16 cellular contexts compared by ENCODE assay signal in the genomic region with DNA sequence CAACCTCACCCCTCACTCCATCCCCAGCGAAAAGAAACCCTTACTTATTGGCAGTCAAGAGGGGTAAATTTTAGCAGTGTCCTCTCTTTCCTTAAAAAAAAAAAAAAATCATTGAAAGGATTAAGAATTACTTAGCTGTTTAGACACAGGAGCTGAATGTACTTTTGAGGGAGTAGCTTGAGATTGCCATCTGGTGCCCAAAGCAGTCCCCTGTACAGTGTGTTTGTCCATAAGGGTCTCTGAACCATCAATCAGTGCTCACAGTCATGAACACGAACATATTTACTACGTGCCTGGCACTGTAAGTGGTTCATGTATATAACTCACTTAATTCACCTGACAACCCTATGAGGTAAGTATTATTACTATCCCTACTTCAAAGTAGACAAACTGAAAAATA.
DNase-seq lines count a peak whose midpoint lies in the region; TF ChIP-seq lines count a peak whose summit lies in the region.
"Had no signal": no experiment of that assay in that cellular context is flagged by ENCODE, and none has a peak within 500 bp of the region (broad histone marks: within the 10 kb centered on the region; RNA-seq: fewer than 3 reads in every experiment).

No MANE protein-coding gene starts in this region.

- no peaks in the 10 kb centered on the region for H3K4me1 ChIP-seq in osteoblast (ENCODE audit: insufficient read depth, low read length)
- H3K4me1 ChIP-seq: suprapubic skin had no signal

- no peak overlapping the region for H2AFZ ChIP-seq in osteoblast (ENCODE audit: low read length)

- H3K36me3 Mint-ChIP-seq in activated CD4-positive, alpha-beta T cell treated with anti-CD3 and anti-CD28 coated beads, Interleukin-2, amount 10 ng/mL, durations not matched to agents 24 days and 14 days (ENCODE audit: low read depth), result peaks cover 19% of the 10 kb centered on the region
- H3K36me3 Mint-ChIP-seq in activated naive CD8-positive, alpha-beta T cell treated with anti-CD3 and anti-CD28 coated beads for 36 hours, result peaks cover 12% of the 10 kb centered on the region
- H3K36me3 Mint-ChIP-seq: naive thymus-derived CD8-positive, alpha-beta T cell had no signal

- H4K20me1 ChIP-seq in osteoblast (ENCODE audit: insufficient read depth, low read length), result no peaks in the 10 kb centered on the region

- H3K9me3 Mint-ChIP-seq in activated CD4-positive, alpha-beta T cell treated with anti-CD3 and anti-CD28 coated beads, Interleukin-2, amount 10 ng/mL, durations not matched to agents 24 days and 14 days, result peaks cover 11% of the 10 kb centered on the region
- H3K9me3 Mint-ChIP-seq in activated naive CD8-positive, alpha-beta T cell treated with anti-CD3 and anti-CD28 coated beads for 36 hours, result peaks cover 11% of the 10 kb centered on the region

- peaks cover 9% of the 10 kb centered on the region for H3K27me3 ChIP-seq in osteoblast (ENCODE audit: insufficient read depth, low read length)
- H3K27me3 ChIP-seq: dorsolateral prefrontal cortex, suprapubic skin had no signal

- no peaks in the 10 kb centered on the region for H3K27me3 Mint-ChIP-seq in activated CD4-positive, alpha-beta T cell treated with anti-CD3 and anti-CD28 coated beads, Interleukin-2, amount 10 ng/mL, durations not matched to agents 24 days and 14 days
- H3K27me3 Mint-ChIP-seq in activated naive CD8-positive, alpha-beta T cell treated with anti-CD3 and anti-CD28 coated beads for 36 hours, result no peaks in the 10 kb centered on the region
- H3K27me3 Mint-ChIP-seq: naive thymus-derived CD8-positive, alpha-beta T cell had no signal

- H3K4me3 ChIP-seq in osteoblast (ENCODE audit: insufficient read depth, low read length) (no peak overlapping the region), lower leg skin (ENCODE audit: low read depth, poor library complexity, severe bottlenecking) (no peak overlapping the region)
- H3K4me3 ChIP-seq: dorsolateral prefrontal cortex, suprapubic skin had no signal

- no peaks in the 10 kb centered on the region for H3K9me3 ChIP-seq in osteoblast (ENCODE audit: low read depth, low read length)

- TF ChIP-seq CTCF in osteoblast (IDR thresholded peaks at IDR 0.05; ENCODE audit: extremely low read depth, low read depth, low read length), result peak; percentile 35
- TF ChIP-seq CTCF in lower leg skin (IDR thresholded peaks at IDR 0.05), result no peak

- no peak for DNase-seq in activated CD4-positive, alpha-beta T cell treated with anti-CD3 and anti-CD28 coated beads, Interleukin-2, amount 10 ng/mL, durations not matched to agents 24 days and 14 days
- DNase-seq in activated CD4-positive, alpha-beta T cell treated with anti-CD3 and anti-CD28 coated beads for 4 hours, result no peak
- DNase-seq in NCI-H69 (lab: John Stamatoyannopoulos, UW) (peak; percentile 45), osteoblast (ENCODE audit: insufficient read length, low spot score, missing footprints) (no peak), OCI-M1 (lab: John Stamatoyannopoulos, UW) (no peak), lower leg skin (ENCODE audit: low spot score in 2 of 2) (no peak), NCI-H1092 (lab: John Stamatoyannopoulos, UW) (no peak)
- no peak for DNase-seq in activated naive CD8-positive, alpha-beta T cell treated with anti-CD3 and anti-CD28 coated beads for 36 hours
- DNase-seq: activated CD4-positive, CD25-positive, alpha-beta regulatory T cell treated with anti-CD3 and anti-CD28 coated beads, Interleukin-2, amount 50 U/mL, for 72 hours; Calu3; dorsolateral prefrontal cortex; left ventricle myocardium superior; naive thymus-derived CD8-positive, alpha-beta T cell; NCI-H1694 treated with DMSO at 0.1 percent for 48 hours; NCI-H510A treated with DMSO at 0.1 percent for 48 hours had no signal

- no peaks in the 10 kb centered on the region for H3K36me3 ChIP-seq in osteoblast (ENCODE audit: insufficient read depth, low read length)
- H3K36me3 ChIP-seq: suprapubic skin had no signal

- H3K27ac Mint-ChIP-seq in activated CD4-positive, alpha-beta T cell treated with anti-CD3 and anti-CD28 coated beads, Interleukin-2, amount 10 ng/mL, durations not matched to agents 24 days and 14 days, result peak overlapping the region; percentile 96
- H3K27ac Mint-ChIP-seq in activated naive CD8-positive, alpha-beta T cell treated with anti-CD3 and anti-CD28 coated beads for 36 hours, result peak overlapping the region; percentile 68

- H3K4me3 Mint-ChIP-seq in activated CD4-positive, alpha-beta T cell treated with anti-CD3 and anti-CD28 coated beads, Interleukin-2, amount 10 ng/mL, durations not matched to agents 24 days and 14 days, result peak overlapping the region; percentile 36
- H3K4me3 Mint-ChIP-seq in activated naive CD8-positive, alpha-beta T cell treated with anti-CD3 and anti-CD28 coated beads for 36 hours, result no peak overlapping the region

- TF ChIP-seq POLR2A in lower leg skin (IDR thresholded peaks at IDR 0.05), result no peak

- no peak overlapping the region for H3K27ac ChIP-seq in osteoblast (ENCODE audit: low read depth, low read length)
- H3K27ac ChIP-seq: dorsolateral prefrontal cortex, suprapubic skin had no signal

- no peaks in the 10 kb centered on the region for H3K79me2 ChIP-seq in osteoblast (ENCODE audit: insufficient read depth, low read length)

- intact Hi-C loops in activated CD4-positive, alpha-beta T cell treated with anti-CD3 and anti-CD28 coated beads, Interleukin-2, amount 10 ng/mL, durations not matched to agents 24 days and 14 days (cut with micrococcal nuclease), result loop anchor here (2.0 to 10.0 kb wide), 5 partner anchors 73 to 1367 kb away; no protein-coding TSS in a partner anchor
- intact Hi-C loops in lower leg skin (cut with DNase I; ENCODE audit: low total_unique reads), result no loop called here

- 74 to 81% methylated on average over 3 of the region's 3 CpGs for WGBS in lower leg skin, 2 donors

- H3K4me1 Mint-ChIP-seq in activated CD4-positive, alpha-beta T cell treated with anti-CD3 and anti-CD28 coated beads, Interleukin-2, amount 10 ng/mL, durations not matched to agents 24 days and 14 days, result peaks cover 65% of the 10 kb centered on the region
- peaks cover 56% of the 10 kb centered on the region for H3K4me1 Mint-ChIP-seq in activated naive CD8-positive, alpha-beta T cell treated with anti-CD3 and anti-CD28 coated beads for 36 hours

- H3K4me2 ChIP-seq in osteoblast (ENCODE audit: insufficient read depth, low read length), result no peak overlapping the region
